19 cellular contexts compared by ENCODE assay signal in genomic region chr16:65418435-65418834, GRCh38.
"Had no signal": no experiment of that assay in that cellular context is flagged by ENCODE, and none has a peak within 500 bp of the region (broad histone marks: within the 10 kb centered on the region; RNA-seq: fewer than 3 reads in every experiment).

No MANE protein-coding gene starts in this region.

- H3K27ac ChIP-seq: neural progenitor cell, spleen, tibial nerve, VCaP had no signal

- H3K4me3 ChIP-seq: neural progenitor cell, spleen, tibial nerve had no signal

- H3K4me1 ChIP-seq: neural progenitor cell, spleen, tibial nerve had no signal

- H3K36me3 ChIP-seq: neural progenitor cell, spleen, tibial nerve had no signal

- DNase-seq: activated CD4-positive, alpha-beta T cell treated with anti-CD3 and anti-CD28 coated beads for 4 hours; activated CD4-positive, alpha-beta T cell treated with anti-CD3 and anti-CD28 coated beads, Interleukin-2, amount 50 U/mL, for 4 hours; activated naive CD4-positive, alpha-beta T cell; activated T-cell treated with anti-CD3 and anti-CD28 coated beads for 4 hours; activated T-cell treated with anti-CD3 and anti-CD28 coated beads, Interleukin-2, amount 50 U/mL, for 72 hours; anterior cingulate cortex; cortex of kidney; left cardiac atrium; left ventricle myocardium superior; natural killer cell; occipital lobe; right cardiac atrium; spleen; stimulated activated naive CD4-positive, alpha-beta T cell had no signal

- ATAC-seq: activated naive CD4-positive, alpha-beta T cell treated with anti-CD3 and anti-CD28 coated beads, Interleukin-2, amount 50 U/mL, for 72 hours; activated T-cell treated with anti-CD3 and anti-CD28 coated beads, Interleukin-2, amount 50 U/mL, for 72 hours; esophagus mucosa; left cardiac atrium; left ventricle myocardium superior; natural killer cell; right cardiac atrium had no signal
